Comparison of ENCODE assay signal across 21 cellular contexts in the genomic region with DNA sequence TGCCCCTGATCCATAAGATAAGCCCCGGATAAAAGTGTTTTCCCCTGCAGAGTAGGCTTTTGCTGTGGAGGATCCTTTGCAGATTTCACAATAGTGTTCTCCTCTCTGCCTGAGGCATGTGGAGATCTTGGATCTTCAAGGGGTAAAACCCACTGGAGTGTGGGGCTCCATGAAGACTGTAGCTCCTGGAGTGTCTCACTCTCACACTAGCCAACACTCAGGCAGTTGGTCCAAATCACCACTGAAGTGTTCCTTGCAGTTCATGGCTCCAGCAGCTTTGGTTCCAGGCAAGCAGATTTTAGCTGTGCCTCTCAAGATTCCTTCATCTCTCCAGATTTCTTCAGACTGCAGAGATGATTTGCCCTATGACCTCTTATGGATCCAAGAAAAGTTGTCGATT.
"Had no signal": no experiment of that assay in that cellular context is flagged by ENCODE, and none has a peak within 500 bp of the region (broad histone marks: within the 10 kb centered on the region; RNA-seq: fewer than 3 reads in every experiment).

No MANE protein-coding gene starts in this region.

- H3K27me3 Mint-ChIP-seq: dendritic cell treated with granulocyte-macrophage colony-stimulating factor and Interleukin-4, amounts not matched to agents 40 ng/mL and 50 ng/mL, for 4 days; naive thymus-derived CD8-positive, alpha-beta T cell; progenitor cell of endocrine pancreas had no signal

- H3K27ac Mint-ChIP-seq: dendritic cell treated with granulocyte-macrophage colony-stimulating factor and Interleukin-4, amounts not matched to agents 40 ng/mL and 50 ng/mL, for 4 days; naive thymus-derived CD8-positive, alpha-beta T cell; progenitor cell of endocrine pancreas had no signal

- FAIRE-seq: colon, pancreas, small intestine had no signal

- H3K4me1 Mint-ChIP-seq: naive thymus-derived CD8-positive, alpha-beta T cell; neural crest cell had no signal

- DNase-seq: erythroblast; foreskin keratinocyte; head of caudate nucleus; hippocampal formation; left colon; left ventricle myocardium superior; mucosa of descending colon; naive thymus-derived CD8-positive, alpha-beta T cell; occipital lobe; pancreas; right cardiac atrium; small intestine; stimulated activated CD4-positive, alpha-beta T cell treated with anti-CD3 and anti-CD28 coated beads, Interleukin-12 subunit alpha, Interleukin-12 subunit beta, amount 100 ng/mL, for 4 hours; stimulated activated naive CD4-positive, alpha-beta T cell; stomach; substantia nigra; upper lobe of right lung had no signal

- H3K4me3 Mint-ChIP-seq: dendritic cell treated with granulocyte-macrophage colony-stimulating factor and Interleukin-4, amounts not matched to agents 40 ng/mL and 50 ng/mL, for 4 days; naive thymus-derived CD8-positive, alpha-beta T cell; neural crest cell had no signal

- H3K36me3 Mint-ChIP-seq: naive thymus-derived CD8-positive, alpha-beta T cell had no signal

- H3K9me3 Mint-ChIP-seq: dendritic cell treated with granulocyte-macrophage colony-stimulating factor and Interleukin-4, amounts not matched to agents 40 ng/mL and 50 ng/mL, for 4 days had no signal
